20 cellular contexts compared by ENCODE assay signal in genomic region chr5:81552844-81553569, GRCh38.
A peak's percentile ranks its signal among the peaks of the same experiment; 100 is the strongest.
DNase-seq lines count a peak whose midpoint lies in the region; ATAC-seq and TF ChIP-seq lines count a peak whose summit lies in the region.
"Had no signal": no experiment of that assay in that cellular context is flagged by ENCODE, and none has a peak within 500 bp of the region (broad histone marks: within the 10 kb centered on the region; RNA-seq: fewer than 3 reads in every experiment).

No MANE protein-coding gene starts in this region.

- ATAC-seq in GM18511 (IDR thresholded peaks at IDR 0.05; ENCODE audit: unreplicated experiment): no peak
- ATAC-seq in activated T-cell treated with anti-CD3 and anti-CD28 coated beads, Interleukin-2, amount 50 U/mL, for 4 hours: no peak
- ATAC-seq: stimulated activated naive CD8-positive, alpha-beta T cell treated with anti-CD3 and anti-CD28 coated beads, Interleukin-15, amount 100 ng/mL, for 72 hours had no signal

- no peaks in the 10 kb centered on the region for H3K9me3 ChIP-seq in SK-N-MC (ENCODE audit: low read depth, low read length)
- no peaks in the 10 kb centered on the region for H3K9me3 ChIP-seq in spleen
- H3K9me3 ChIP-seq: psoas muscle, SJSA1 had no signal

- H3K4me1 ChIP-seq in spleen: peaks cover 0 to 16% (median 11%) of the 10 kb centered on the region in 6 donors
- H3K4me1 ChIP-seq: SJSA1 had no signal

- H3K9me3 Mint-ChIP-seq in activated T-cell treated with anti-CD3 and anti-CD28 coated beads, Interleukin-2, amount 50 U/mL, for 4 hours: no peaks in the 10 kb centered on the region
- H3K9me3 Mint-ChIP-seq: activated naive CD4-positive, alpha-beta T cell treated with anti-CD3 and anti-CD28 coated beads, Interleukin-2, amount 10 ng/mL, durations not matched to agents 7 days and 5 days; natural killer cell; stimulated activated naive CD8-positive, alpha-beta T cell treated with anti-CD3 and anti-CD28 coated beads, Interleukin-15, amount 100 ng/mL, for 72 hours had no signal

- TF ChIP-seq CTCF in spleen (IDR thresholded peaks at IDR 0.05 in 8 of 11, conservative IDR thresholded peaks at IDR 0.05 in 3 of 11): no peak

- no peaks in the 10 kb centered on the region for H3K27me3 Mint-ChIP-seq in activated T-cell treated with anti-CD3 and anti-CD28 coated beads, Interleukin-2, amount 50 U/mL, for 4 hours (ENCODE audit: low read depth)
- H3K27me3 Mint-ChIP-seq: activated naive CD4-positive, alpha-beta T cell treated with anti-CD3 and anti-CD28 coated beads, Interleukin-2, amount 10 ng/mL, durations not matched to agents 7 days and 5 days; brain; stimulated activated naive CD8-positive, alpha-beta T cell treated with anti-CD3 and anti-CD28 coated beads, Interleukin-15, amount 100 ng/mL, for 72 hours had no signal

- H3K4me1 Mint-ChIP-seq in activated T-cell treated with anti-CD3 and anti-CD28 coated beads, Interleukin-2, amount 50 U/mL, for 4 hours (ENCODE audit: low read depth): peaks cover 16% of the 10 kb centered on the region

- H3K36me3 ChIP-seq in SK-N-MC (ENCODE audit: insufficient read depth, low read length) (no peaks in the 10 kb centered on the region), spleen (peaks cover 0 to 10% (median 0%) of the 10 kb centered on the region in 6 donors)
- H3K36me3 ChIP-seq: SJSA1 had no signal

- H3K9ac ChIP-seq in SK-N-MC (ENCODE audit: insufficient read length): no peak overlapping the region

- intact Hi-C loops in spleen (cut with DNase I; ENCODE audit: low total_unique reads): no loop called here

- peak; percentile 0 for DNase-seq in NCI-H82 (lab: John Stamatoyannopoulos, UW)
- no peak for DNase-seq in NCI-H82 treated with DMSO at 0.1 percent for 48 hours (lab: John Stamatoyannopoulos, UW; ENCODE audit: unreplicated experiment)
- peak; percentile 18 for DNase-seq in SK-N-MC (ENCODE audit: low read depth, low spot score)
- peak; percentile 10 for DNase-seq in foreskin melanocyte
- DNase-seq in spleen: no peak
- DNase-seq in SHP77 (lab: John Stamatoyannopoulos, UW): no peak
- no peak for DNase-seq in activated T-cell treated with anti-CD3 and anti-CD28 coated beads, Interleukin-2, amount 50 U/mL, for 4 hours
- DNase-seq: activated CD4-positive, alpha-beta T cell treated with anti-CD3 and anti-CD28 coated beads for 4 hours; activated naive CD4-positive, alpha-beta T cell treated with anti-CD3 and anti-CD28 coated beads, Interleukin-2, amount 10 ng/mL, durations not matched to agents 7 days and 5 days; DMS79; effector CD4-positive, alpha-beta T cell; KBM-7; natural killer cell; psoas muscle; stimulated activated CD4-positive, alpha-beta T cell treated with anti-CD3 and anti-CD28 coated beads, Interleukin-15, amount 100 ng/mL, for 24 hours; stimulated activated naive CD8-positive, alpha-beta T cell treated with anti-CD3 and anti-CD28 coated beads, Interleukin-15, amount 100 ng/mL, for 72 hours had no signal

- TF ChIP-seq POLR2A in spleen (IDR thresholded peaks at IDR 0.05): no peak

- H3K27ac ChIP-seq in SK-N-MC: peak overlapping the region; percentile 79; the same call in 1 of the 2 replicates
- peak overlapping the region in 7 of 8 donors; percentile 3 to 57 (median 21) for H3K27ac ChIP-seq in spleen
- H3K27ac ChIP-seq: C4-2B, psoas muscle, SJSA1 had no signal

- H3K4me3 ChIP-seq in SK-N-MC: peak overlapping the region; percentile 55
- H3K4me3 ChIP-seq in spleen: no peak overlapping the region
- H3K4me3 ChIP-seq: psoas muscle, SJSA1 had no signal

- H3K36me3 Mint-ChIP-seq in activated T-cell treated with anti-CD3 and anti-CD28 coated beads, Interleukin-2, amount 50 U/mL, for 4 hours (ENCODE audit: insufficient read depth): peaks cover 2% of the 10 kb centered on the region
- H3K36me3 Mint-ChIP-seq: activated naive CD4-positive, alpha-beta T cell treated with anti-CD3 and anti-CD28 coated beads, Interleukin-2, amount 10 ng/mL, durations not matched to agents 7 days and 5 days; natural killer cell had no signal

- H3K27me3 ChIP-seq in spleen (replicated peaks in 1 of 7): no peaks in the 10 kb centered on the region
- H3K27me3 ChIP-seq: SJSA1 had no signal

- no peak overlapping the region for H3K4me3 Mint-ChIP-seq in activated T-cell treated with anti-CD3 and anti-CD28 coated beads, Interleukin-2, amount 50 U/mL, for 4 hours
- H3K4me3 Mint-ChIP-seq: activated naive CD4-positive, alpha-beta T cell treated with anti-CD3 and anti-CD28 coated beads, Interleukin-2, amount 10 ng/mL, durations not matched to agents 7 days and 5 days; brain; stimulated activated naive CD8-positive, alpha-beta T cell treated with anti-CD3 and anti-CD28 coated beads, Interleukin-15, amount 100 ng/mL, for 72 hours had no signal

- WGBS in spleen, 5 donors: 65 to 81% (median 71%) methylated on average over 2 of the region's 2 CpGs

Comparison
In these comparisons a context has a peak if more than half of its experiments do, and no peak if none do; other contexts are left out.
1. DNase-seq: peak in NCI-H82 (single experiment), SK-N-MC (single experiment) and foreskin melanocyte (single experiment); none in NCI-H82 treated with DMSO at 0.1 percent for 48 hours (single experiment), spleen (single experiment), SHP77 (0 of 2) and activated T-cell treated with anti-CD3 and anti-CD28 coated beads, Interleukin-2, amount 50 U/mL, for 4 hours (single experiment).